8 cellular contexts compared by ENCODE assay signal in the genomic region with DNA sequence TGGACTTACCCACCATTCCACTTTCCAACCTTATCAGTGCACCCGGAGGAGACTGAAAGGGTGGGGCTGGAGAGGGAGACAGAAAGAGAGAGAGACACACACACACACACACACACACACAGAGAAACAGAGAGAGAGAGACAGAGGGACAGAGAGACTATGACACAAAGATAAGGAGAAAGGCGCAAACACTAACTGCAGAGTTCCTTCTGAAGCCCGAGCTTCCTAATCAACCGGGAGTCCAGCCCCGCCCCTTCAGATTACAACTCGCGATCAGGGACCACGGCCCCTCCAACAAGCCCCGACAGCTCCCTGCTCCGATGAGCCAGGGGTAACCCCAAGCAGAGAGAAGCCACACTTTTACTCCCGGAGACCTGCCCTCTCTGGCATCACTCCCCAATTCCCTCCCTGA. TPM values are rescaled to one million over a fixed set of nuclear protein-coding genes. Genes with fewer than 3 reads are reported as not detected.
DNase-seq lines count a peak whose midpoint lies in the region; ATAC-seq, FAIRE-seq and TF ChIP-seq lines count a peak whose summit lies in the region.

No MANE protein-coding gene starts in this region.

- FAIRE-seq in K562 (lab: Jason Lieb, UNC) = peak; percentile 92

- POLR2A ChIA-PET in K562 (lab: Yijun Ruan, JAX) = interaction anchor here (0.7 to 1.6 kb wide), 8 partner anchors 9 to 262 kb away, joined by 4 to 15 read pairs (median 6); partner anchors contain the start of genes GPC2, LAMTOR4, MEPCE and STAG3

- H3K27me3 ChIP-seq in K562 (ENCODE audit: control insufficient read depth in 2 of 2, insufficient read depth in 2 of 2, low read length in 2 of 2) = no peaks in the 10 kb centered on the region
- H3K27me3 ChIP-seq in transverse colon = peaks cover 16% of the 10 kb centered on the region

- H4K20me1 ChIP-seq in K562 (replicated peaks; ENCODE audit: control insufficient read depth, insufficient read depth, low read length) = no peaks in the 10 kb centered on the region

- peak in 1 of 3 experiments; percentile 6; a peak in 1 of 6 replicates for TF ChIP-seq CTCF in K562 (IDR thresholded peaks at IDR 0.05 in 2 of 3, conservative IDR thresholded peaks at IDR 0.05 in 1 of 3; ENCODE audit: insufficient read depth in 2 of 3, low read depth in 1 of 3, low read length in 3 of 3)
- TF ChIP-seq CTCF in transverse colon (IDR thresholded peaks at IDR 0.05) = no peak

- H3K9me1 ChIP-seq in K562 (ENCODE audit: control insufficient read depth, insufficient read depth, low read length) = no peaks in the 10 kb centered on the region

- H3K4me1 ChIP-seq in K562 (replicated peaks in 1 of 2; ENCODE audit: control insufficient read depth in 2 of 2, insufficient read depth in 2 of 2, low read length in 2 of 2) (peaks cover 45 to 53% of the 10 kb centered on the region in 2 experiments), transverse colon (peaks cover 10 to 45% (median 34%) of the 10 kb centered on the region in 4 donors)

- peak overlapping the region; percentile 86 for H2AFZ ChIP-seq in K562 (ENCODE audit: low read depth, low read length)

- TF ChIP-seq RAD21 in K562 (CRISPR knock-in tag; conservative IDR thresholded peaks at IDR 0.05 in 1 of 2, IDR thresholded peaks at IDR 0.05 in 1 of 2) = peak in 1 of 2 experiments; percentile 19; a peak in 1 of 4 replicates

- H3K79me2 ChIP-seq in K562 (ENCODE audit: control insufficient read depth, insufficient read depth, low read length) = no peaks in the 10 kb centered on the region

- intact Hi-C loops in K562 (cut with micrococcal nuclease) = loop anchor here (1.0 kb wide), 1 partner anchor 10 kb away; the partner anchor contains the start of gene TRAPPC14
- intact Hi-C loops in transverse colon (cut with DNase I; ENCODE audit: low total_unique reads) = no loop called here

- in situ Hi-C loops in K562 (cut with MboI) = no loop called here
- in situ Hi-C loops in transverse colon (cut with MboI; ENCODE audit: low pct_ligation_motif_present in 1 of 4, low pct_unique_long_range_greater_than_20kb in 1 of 4, low sequenced_read_pairs in 3 of 4) = no loop called here

- peak; percentile 73 for TF ChIP-seq EP300 in K562 (IDR thresholded peaks at IDR 0.05; ENCODE audit: low read length)
- TF ChIP-seq EP300 in transverse colon (IDR thresholded peaks at IDR 0.05; ENCODE audit: low read depth) = no peak

- ATAC-seq in K562 (peak; percentile 83), left lobe of liver (peak; percentile 11), HG03095 (IDR thresholded peaks at IDR 0.05; ENCODE audit: unreplicated experiment) (no peak)

- H3K9ac ChIP-seq in K562 (ENCODE audit: insufficient read depth in 1 of 2, low read depth in 2 of 2, low read length in 2 of 2) = peak overlapping the region; percentile 48 to 90

- H3K4me3 ChIP-seq in K562 (peak overlapping the region; percentile 32), transverse colon (peak overlapping the region; percentile 33 to 51 (median 36))

- peak; percentile 36 for DNase-seq in stimulated activated CD4-positive, alpha-beta T cell treated with anti-CD3 and anti-CD28 coated beads, Interleukin-15, amount 100 ng/mL, for 24 hours
- no peak for DNase-seq in stimulated activated CD4-positive, alpha-beta T cell treated with anti-CD3 and anti-CD28 coated beads, Interleukin-1b, Interleukin-23, amount 100 ng/mL, for 48 hours
- peak; percentile 62 to 87 (median 72) for DNase-seq in K562 (ENCODE audit: extremely low read depth in 1 of 4, low spot score in 3 of 4)
- no peak for DNase-seq in left lobe of liver (ENCODE audit: low spot score)
- peak; percentile 40 for DNase-seq in transverse colon
- no peak for DNase-seq in iPS-NIHi7 (ENCODE audit: extremely low spot score)
- no peak for DNase-seq in epidermal melanocyte (ENCODE audit: insufficient read length, low spot score)

- WGBS in K562 (ENCODE audit: insufficient coverage, low coverage, missing lambda C conversion rate) = 2% methylated on average over 11 of the region's 11 CpGs
- WGBS in transverse colon (ENCODE audit: low coverage in 1 of 2), 2 donors = 2% methylated on average over 11 of the region's 11 CpGs; no CpG with 5 or more reads in 1 of the 2 donors

- no peaks in the 10 kb centered on the region for H3K36me3 ChIP-seq in K562 (ENCODE audit: control insufficient read depth, insufficient read depth, low read length)
- no peaks in the 10 kb centered on the region for H3K36me3 ChIP-seq in transverse colon

- CTCF ChIA-PET in K562 (lab: Yijun Ruan, JAX; ENCODE audit: low intra/inter-chr PET ratio) = interaction anchor here (0.5 to 0.6 kb wide), 2 partner anchors 34 to 892 kb away, joined by 3 to 7 read pairs; no protein-coding TSS in a partner anchor

- H3K9me3 ChIP-seq in K562 (replicated peaks; ENCODE audit: control insufficient read depth, insufficient read depth, low read depth, low read length) (no peaks in the 10 kb centered on the region), transverse colon (no peaks in the 10 kb centered on the region)

- no peak for TF ChIP-seq POLR2A in K562 (conservative IDR thresholded peaks at IDR 0.05)
- peak; percentile 14 for TF ChIP-seq POLR2A in transverse colon (IDR thresholded peaks at IDR 0.05)

- peak overlapping the region; percentile 91 for H3K4me2 ChIP-seq in K562 (ENCODE audit: insufficient read depth, low read length)

- BruUV-seq in K562 (replicated peaks; lab: Mats Ljungman, UMichigan) = no TSS peak

- H3K27ac ChIP-seq in K562 (ENCODE audit: extremely low read depth, low read depth, low read length) = peak overlapping the region; percentile 37; the same call in 2 of the 3 replicates
- peak overlapping the region; percentile 78 to 85 (median 80) for H3K27ac ChIP-seq in transverse colon

RNA-seq across cellular contexts. Expression of gene GAL3ST4, which starts 0.5 kb away (rescaled TPM):
- total RNA-seq in K562 (2011; cell fraction: chromatin; rRNA removed; ENCODE audit: low replicate concordance) = 1.3 and 3.7 TPM in 2 replicates
- total RNA-seq in K562 (2011; cell fraction: nucleolus; rRNA removed) = 2.1 and 2.2 TPM in 2 replicates
- total RNA-seq in K562 (2011; cell fraction: nucleoplasm; rRNA removed) = 1.8 and 2.9 TPM in 2 replicates
- total RNA-seq in K562 (2014; rRNA removed) = 0.05 and 0.37 TPM in 2 replicates
- total RNA-seq in K562 (2014; rRNA removed; fragmentation: Illumina TruSeq; extraction: Trizol) = 0.16 and 0.18 TPM in 2 replicates
- 0.25 and 0.41 TPM in 2 replicates for total RNA-seq in K562 (2015; rRNA removed; fragmentation: Illumina TruSeq; extraction: Trizol)
- 0.54 and 1.0 TPM in 2 replicates for total RNA-seq in K562 (2021)
- 0.60 and 1.7 TPM in 2 replicates for polyA plus RNA-seq in K562 (2011; rRNA removed)
- polyA plus RNA-seq in K562 (2011; cell fraction: cytosol; rRNA removed) = 1.5 and 2.0 TPM in 2 replicates
- 4.9 and 6.0 TPM in 2 replicates for polyA plus RNA-seq in K562 (2011; cell fraction: nucleus; rRNA removed)
- 1.1 and 2.6 TPM in 2 replicates for polyA plus RNA-seq in K562 (2012)
- 0.96 and 1.2 TPM in 2 replicates for polyA plus RNA-seq in K562 (2014; fragmentation: Illumina TruSeq; extraction: Trizol)
- polyA plus RNA-seq in K562 (2014; fragmentation: Nextera tagmentation; extraction: Ambion mirVana) = under 1 TPM; 0.15 to 0.18 TPM
- 0.88 and 0.98 TPM in 2 replicates for polyA plus RNA-seq in K562 (2014; rRNA removed)
- polyA minus RNA-seq in K562 (2011; rRNA and poly(A)+ RNA removed) = 0.28 and 0.57 TPM in 2 replicates
- 0.91 TPM in 1 of 2 replicates, not detected in the other for polyA minus RNA-seq in K562 (2011; cell fraction: cytosol; rRNA and poly(A)+ RNA removed)
- polyA minus RNA-seq in K562 (2011; cell fraction: nucleus; rRNA and poly(A)+ RNA removed) = 0.13 and 0.44 TPM in 2 replicates
- total RNA-seq in left lobe of liver = 0.35 TPM
- 1 to 10 TPM in 3 of 4 donors, not detected in 1; 2.0 to 5.1 (median 3.8) TPM for total RNA-seq in transverse colon

RNA-seq across cellular contexts. Expression of gene GPC2, which starts 9.3 kb away (rescaled TPM):
- total RNA-seq in K562 (2011; cell fraction: chromatin; rRNA removed; ENCODE audit: low replicate concordance) = 6.5 and 21.7 TPM in 2 replicates
- 15.8 and 17.7 TPM in 2 replicates for total RNA-seq in K562 (2011; cell fraction: nucleolus; rRNA removed)
- total RNA-seq in K562 (2011; cell fraction: nucleoplasm; rRNA removed) = 10.9 and 11.9 TPM in 2 replicates
- total RNA-seq in K562 (2014; rRNA removed) (1.7 and 3.2 TPM in 2 replicates), K562 (2014; rRNA removed; fragmentation: Illumina TruSeq; extraction: Trizol) (0.83 and 1.1 TPM in 2 replicates), K562 (2015; rRNA removed; fragmentation: Illumina TruSeq; extraction: Trizol) (1.1 and 1.3 TPM in 2 replicates), K562 (2021) (4.7 and 5.1 TPM in 2 replicates), left lobe of liver (0.18 TPM), transverse colon (10 to 100 TPM in 2 of 4 donors, 1 to 10 TPM in 1, not detected in 1; 3.5 to 17.2 (median 12.5) TPM)
- polyA plus RNA-seq in K562 (2011; rRNA removed) (1.5 and 3.7 TPM in 2 replicates), K562 (2014; fragmentation: Illumina TruSeq; extraction: Trizol) (1.3 and 1.7 TPM in 2 replicates), K562 (2014; fragmentation: Nextera tagmentation; extraction: Ambion mirVana) (under 1 TPM in 1 of 2 experiments, not detected in 1; 0.06 TPM), K562 (2014; rRNA removed) (7.2 and 7.7 TPM in 2 replicates)
- polyA plus RNA-seq in K562 (2011; cell fraction: cytosol; rRNA removed) = 3.8 and 4.6 TPM in 2 replicates
- polyA plus RNA-seq in K562 (2011; cell fraction: nucleus; rRNA removed) = 21.7 and 28.4 TPM in 2 replicates
- 2.0 and 5.0 TPM in 2 replicates for polyA plus RNA-seq in K562 (2012)
- polyA minus RNA-seq in K562 (2011; rRNA and poly(A)+ RNA removed) = 1.4 and 1.6 TPM in 2 replicates
- polyA minus RNA-seq in K562 (2011; cell fraction: cytosol; rRNA and poly(A)+ RNA removed) = 0.86 and 2.5 TPM in 2 replicates
- 9.3 and 10.2 TPM in 2 replicates for polyA minus RNA-seq in K562 (2011; cell fraction: nucleus; rRNA and poly(A)+ RNA removed)

RNA-seq across cellular contexts. Expression of gene TRAPPC14, which starts 9.4 kb away (rescaled TPM):
- total RNA-seq in K562 (2011; cell fraction: chromatin; rRNA removed; ENCODE audit: low replicate concordance) = 86.1 and 225 TPM in 2 replicates
- 123 and 132 TPM in 2 replicates for total RNA-seq in K562 (2011; cell fraction: nucleolus; rRNA removed)
- total RNA-seq in K562 (2011; cell fraction: nucleoplasm; rRNA removed) = 95.7 and 101 TPM in 2 replicates
- total RNA-seq in K562 (2014; rRNA removed) = 25.6 and 27.1 TPM in 2 replicates
- 7.6 and 9.9 TPM in 2 replicates for total RNA-seq in K562 (2014; rRNA removed; fragmentation: Illumina TruSeq; extraction: Trizol)
- 17.4 and 18.2 TPM in 2 replicates for total RNA-seq in K562 (2015; rRNA removed; fragmentation: Illumina TruSeq; extraction: Trizol)
- 38.2 and 45.9 TPM in 2 replicates for total RNA-seq in K562 (2021)
- 5.4 and 12.1 TPM in 2 replicates for polyA plus RNA-seq in K562 (2011; rRNA removed)
- polyA plus RNA-seq in K562 (2011; cell fraction: cytosol; rRNA removed) = 7.4 and 10.1 TPM in 2 replicates
- 91.6 and 168 TPM in 2 replicates for polyA plus RNA-seq in K562 (2011; cell fraction: nucleus; rRNA removed)
- 26.9 and 43.9 TPM in 2 replicates for polyA plus RNA-seq in K562 (2012)
- 20.5 and 29.3 TPM in 2 replicates for polyA plus RNA-seq in K562 (2014; fragmentation: Illumina TruSeq; extraction: Trizol)
- polyA plus RNA-seq in K562 (2014; fragmentation: Nextera tagmentation; extraction: Ambion mirVana) = under 1 TPM; 0.42 to 0.55 TPM
- polyA plus RNA-seq in K562 (2014; rRNA removed) = 27.9 and 43.8 TPM in 2 replicates
- 4.9 and 6.1 TPM in 2 replicates for polyA minus RNA-seq in K562 (2011; rRNA and poly(A)+ RNA removed)
- polyA minus RNA-seq in K562 (2011; cell fraction: cytosol; rRNA and poly(A)+ RNA removed) = 6.9 and 7.9 TPM in 2 replicates
- 41.7 and 45.6 TPM in 2 replicates for polyA minus RNA-seq in K562 (2011; cell fraction: nucleus; rRNA and poly(A)+ RNA removed)
- 7.9 TPM for total RNA-seq in left lobe of liver
- 100 to 1,000 TPM in 1 of 4 donors, 10 to 100 TPM in 3; 43.5 to 111 (median 51.2) TPM for total RNA-seq in transverse colon

RNA-seq across cellular contexts. Expression of gene STAG3, which starts 9.8 kb away (rescaled TPM):
- 12.2 and 23.8 TPM in 2 replicates for total RNA-seq in K562 (2011; cell fraction: chromatin; rRNA removed; ENCODE audit: low replicate concordance)
- 10.3 and 11.0 TPM in 2 replicates for total RNA-seq in K562 (2011; cell fraction: nucleolus; rRNA removed)
- 9.9 and 10.9 TPM in 2 replicates for total RNA-seq in K562 (2011; cell fraction: nucleoplasm; rRNA removed)
- 0.54 and 2.1 TPM in 2 replicates for total RNA-seq in K562 (2014; rRNA removed)
- 0.96 and 1.7 TPM in 2 replicates for total RNA-seq in K562 (2014; rRNA removed; fragmentation: Illumina TruSeq; extraction: Trizol)
- total RNA-seq in K562 (2015; rRNA removed; fragmentation: Illumina TruSeq; extraction: Trizol) = 1.3 and 2.5 TPM in 2 replicates
- 1.7 and 2.5 TPM in 2 replicates for total RNA-seq in K562 (2021)
- polyA plus RNA-seq in K562 (2011; rRNA removed) = 2.4 and 5.1 TPM in 2 replicates
- polyA plus RNA-seq in K562 (2011; cell fraction: cytosol; rRNA removed) = 1.5 and 3.0 TPM in 2 replicates
- polyA plus RNA-seq in K562 (2011; cell fraction: nucleus; rRNA removed) = 11.9 and 21.5 TPM in 2 replicates
- polyA plus RNA-seq in K562 (2012) = 4.9 and 11.1 TPM in 2 replicates
- 1.3 and 1.6 TPM in 2 replicates for polyA plus RNA-seq in K562 (2014; fragmentation: Illumina TruSeq; extraction: Trizol)
- polyA plus RNA-seq in K562 (2014; fragmentation: Nextera tagmentation; extraction: Ambion mirVana) = 1 to 10 TPM; 1.2 to 2.3 TPM
- polyA plus RNA-seq in K562 (2014; rRNA removed) = 1.3 and 1.9 TPM in 2 replicates
- 2.1 and 3.9 TPM in 2 replicates for polyA minus RNA-seq in K562 (2011; rRNA and poly(A)+ RNA removed)
- 1.6 and 2.0 TPM in 2 replicates for polyA minus RNA-seq in K562 (2011; cell fraction: cytosol; rRNA and poly(A)+ RNA removed)
- polyA minus RNA-seq in K562 (2011; cell fraction: nucleus; rRNA and poly(A)+ RNA removed) = 3.2 and 6.4 TPM in 2 replicates
- 3.1 TPM for total RNA-seq in left lobe of liver
- total RNA-seq in transverse colon = 1 to 10 TPM in 2 of 4 donors, under 1 TPM in 1, not detected in 1; 0.96 to 9.4 (median 2.2) TPM

RNA-seq across cellular contexts. Expression of gene LAMTOR4, which starts 19.2 kb away (rescaled TPM):
- 44.1 and 100 TPM in 2 replicates for total RNA-seq in K562 (2011; cell fraction: chromatin; rRNA removed; ENCODE audit: low replicate concordance)
- total RNA-seq in K562 (2011; cell fraction: nucleolus; rRNA removed) = 87.9 and 91.2 TPM in 2 replicates
- total RNA-seq in K562 (2011; cell fraction: nucleoplasm; rRNA removed) = 91.3 and 109 TPM in 2 replicates
- 231 and 275 TPM in 2 replicates for total RNA-seq in K562 (2014; rRNA removed)
- total RNA-seq in K562 (2014; rRNA removed; fragmentation: Illumina TruSeq; extraction: Trizol) = 52.6 and 79.6 TPM in 2 replicates
- total RNA-seq in K562 (2015; rRNA removed; fragmentation: Illumina TruSeq; extraction: Trizol) = 139 and 152 TPM in 2 replicates
- total RNA-seq in K562 (2021) = 183 and 195 TPM in 2 replicates
- polyA plus RNA-seq in K562 (2011; rRNA removed) = 154 and 162 TPM in 2 replicates
- 371 and 576 TPM in 2 replicates for polyA plus RNA-seq in K562 (2011; cell fraction: cytosol; rRNA removed)
- polyA plus RNA-seq in K562 (2011; cell fraction: nucleus; rRNA removed) = 164 and 218 TPM in 2 replicates
- 237 and 248 TPM in 2 replicates for polyA plus RNA-seq in K562 (2012)
- polyA plus RNA-seq in K562 (2014; fragmentation: Illumina TruSeq; extraction: Trizol) = 114 and 145 TPM in 2 replicates
- polyA plus RNA-seq in K562 (2014; fragmentation: Nextera tagmentation; extraction: Ambion mirVana) = 100 to 1,000 TPM; 206 to 314 TPM
- polyA plus RNA-seq in K562 (2014; rRNA removed) = 299 and 307 TPM in 2 replicates
- 21.6 and 37.2 TPM in 2 replicates for polyA minus RNA-seq in K562 (2011; rRNA and poly(A)+ RNA removed)
- polyA minus RNA-seq in K562 (2011; cell fraction: cytosol; rRNA and poly(A)+ RNA removed) = 32.1 and 32.2 TPM in 2 replicates
- 19.7 and 21.4 TPM in 2 replicates for polyA minus RNA-seq in K562 (2011; cell fraction: nucleus; rRNA and poly(A)+ RNA removed)
- 40.9 TPM for total RNA-seq in left lobe of liver
- 100 to 1,000 TPM; 105 to 403 (median 256) TPM for total RNA-seq in transverse colon

Comparison
In these comparisons a context has a peak if more than half of its experiments do, and no peak if none do; other contexts are left out.
1. DNase-seq: peak in stimulated activated CD4-positive, alpha-beta T cell treated with anti-CD3 and anti-CD28 coated beads, Interleukin-15, amount 100 ng/mL, for 24 hours (single experiment), K562 (4 of 4) and transverse colon (single experiment); none in stimulated activated CD4-positive, alpha-beta T cell treated with anti-CD3 and anti-CD28 coated beads, Interleukin-1b, Interleukin-23, amount 100 ng/mL, for 48 hours (single experiment), left lobe of liver (single experiment), iPS-NIHi7 (single experiment) and epidermal melanocyte (single experiment).